In genomic region chr2:206765242-206766056, GRCh38 we compare ENCODE assay signal across 8 cellular contexts. TPM values are rescaled to one million over a fixed set of nuclear protein-coding genes. Genes with fewer than 3 reads are reported as not detected.
A peak's percentile ranks its signal among the peaks of the same experiment; 100 is the strongest.
DNase-seq lines count a peak whose midpoint lies in the region; ATAC-seq, FAIRE-seq and TF ChIP-seq lines count a peak whose summit lies in the region.

Gene FASTKD2 (plus strand): TSS chr2:206765606. CDS start chr2:206766694, 1,088 bp downstream.
Gene MDH1B (minus strand): TSS chr2:206765328. CDS start chr2:206765271, 57 bp downstream.

- no peaks in the 10 kb centered on the region for H3K27me3 ChIP-seq in naive thymus-derived CD4-positive, alpha-beta T cell (ENCODE audit: control insufficient read depth in 2 of 2, insufficient read depth in 2 of 2, low read length in 2 of 2)

- peaks cover 12 to 16% of the 10 kb centered on the region in 2 donors for H3K4me1 ChIP-seq in naive thymus-derived CD4-positive, alpha-beta T cell (ENCODE audit: control insufficient read depth in 2 of 2, insufficient read depth in 2 of 2, low read length in 2 of 2)

- POLR2A ChIA-PET in naive thymus-derived CD4-positive, alpha-beta T cell (lab: Charles Lee): interaction anchor here (0.6 to 2.3 kb wide), 12 partner anchors 9 to 862 kb away, joined by 3 to 13 read pairs (median 3); partner anchors contain the start of genes CREB1, INO80D, KLF7 and METTL21A

- H3K36me3 ChIP-seq in KOPT-K1 (ENCODE audit: insufficient read depth, low read length): peaks cover 36% of the 10 kb centered on the region
- H3K36me3 ChIP-seq in naive thymus-derived CD4-positive, alpha-beta T cell (ENCODE audit: control insufficient read depth in 2 of 3, insufficient read depth in 3 of 3, low read length in 3 of 3): peaks cover 0 to 5% (median 0%) of the 10 kb centered on the region in 3 experiments

- H3K36me3 Mint-ChIP-seq in naive thymus-derived CD4-positive, alpha-beta T cell: peaks cover 0 to 16% (median 11%) of the 10 kb centered on the region in 5 donors
- H3K36me3 Mint-ChIP-seq in stimulated activated memory B cell treated with anti-CD40 and anti-IgM and Interleukin-4, amounts not matched to agents 10 μg/mL and 1 μg/mL and 100 μg/mL, for 72 hours: peaks cover 21% of the 10 kb centered on the region

- no peaks in the 10 kb centered on the region for H3K9me3 ChIP-seq in KOPT-K1 (ENCODE audit: insufficient read depth, low read length, poor library complexity, severe bottlenecking)
- no peaks in the 10 kb centered on the region for H3K9me3 ChIP-seq in naive thymus-derived CD4-positive, alpha-beta T cell (ENCODE audit: control insufficient read depth in 2 of 3, low read length in 3 of 3)

- peaks cover 0 to 2% (median 0%) of the 10 kb centered on the region in 11 donors for H3K9me3 Mint-ChIP-seq in naive thymus-derived CD4-positive, alpha-beta T cell
- no peaks in the 10 kb centered on the region for H3K9me3 Mint-ChIP-seq in stimulated activated memory B cell treated with anti-CD40 and anti-IgM and Interleukin-4, amounts not matched to agents 10 μg/mL and 1 μg/mL and 100 μg/mL, for 72 hours

- peak; percentile 76 for FAIRE-seq in RCC 7860 (lab: Jason Lieb, UNC)

- CTCF ChIA-PET in naive thymus-derived CD4-positive, alpha-beta T cell (lab: Charles Lee): interaction anchor here (0.9 kb wide), 1 partner anchor 783 kb away, joined by 3 read pairs; no protein-coding TSS in a partner anchor

- TF ChIP-seq CTCF in fibroblast of mammary gland (conservative IDR thresholded peaks at IDR 0.05; ENCODE audit: control insufficient read depth, insufficient read depth, low read depth, low read length): no peak

- peak; percentile 91 for ATAC-seq in GM21786 (IDR thresholded peaks at IDR 0.05; ENCODE audit: unreplicated experiment)
- ATAC-seq in naive thymus-derived CD4-positive, alpha-beta T cell: peak; percentile 93
- ATAC-seq in stimulated activated memory B cell treated with anti-CD40 and anti-IgM and Interleukin-4, amounts not matched to agents 10 μg/mL and 1 μg/mL and 100 μg/mL, for 72 hours: peak; percentile 96

- DNase-seq in DMS79 treated with DMSO at 0.1 percent for 48 hours (lab: John Stamatoyannopoulos, UW) (peak; percentile 99), RCC 7860 (ENCODE audit: low spot score) (peak; percentile 88), fibroblast of mammary gland (ENCODE audit: low read depth) (peak; percentile 96)
- DNase-seq in activated T-helper 1 cell treated with anti-CD3 and anti-CD28 coated beads, Interleukin-2, amount 50 U/mL, for 16 hours (ENCODE audit: low read depth in 1 of 2, low spot score in 1 of 2): peak; percentile 56 to 73
- DNase-seq in naive thymus-derived CD4-positive, alpha-beta T cell: peak; percentile 62 to 91 (median 85)

- peaks cover 0 to 4% (median 0%) of the 10 kb centered on the region in 5 donors for H3K27me3 Mint-ChIP-seq in naive thymus-derived CD4-positive, alpha-beta T cell
- no peaks in the 10 kb centered on the region for H3K27me3 Mint-ChIP-seq in stimulated activated memory B cell treated with anti-CD40 and anti-IgM and Interleukin-4, amounts not matched to agents 10 μg/mL and 1 μg/mL and 100 μg/mL, for 72 hours

- H3K27ac Mint-ChIP-seq in naive thymus-derived CD4-positive, alpha-beta T cell: peak within 1 kb of the TSS; percentile 93 to 99 (median 97)
- H3K27ac Mint-ChIP-seq in stimulated activated memory B cell treated with anti-CD40 and anti-IgM and Interleukin-4, amounts not matched to agents 10 μg/mL and 1 μg/mL and 100 μg/mL, for 72 hours: peak within 1 kb of the TSS; percentile 92

- H3K4me1 Mint-ChIP-seq in naive thymus-derived CD4-positive, alpha-beta T cell: peaks cover 13 to 46% (median 41%) of the 10 kb centered on the region in 7 donors
- H3K4me1 Mint-ChIP-seq in stimulated activated memory B cell treated with anti-CD40 and anti-IgM and Interleukin-4, amounts not matched to agents 10 μg/mL and 1 μg/mL and 100 μg/mL, for 72 hours: peaks cover 29% of the 10 kb centered on the region

- H3K27ac ChIP-seq in KOPT-K1 (ENCODE audit: low read depth, low read length, poor library complexity, severe bottlenecking): peak within 1 kb of the TSS; percentile 79
- peak within 1 kb of the TSS; percentile 95 for H3K27ac ChIP-seq in naive thymus-derived CD4-positive, alpha-beta T cell (ENCODE audit: low read depth, low read length)

- intact Hi-C loops in naive thymus-derived CD4-positive, alpha-beta T cell (cut with micrococcal nuclease): loop anchor here (1.0 to 10.0 kb wide), 16 partner anchors 15 to 1502 kb away; partner anchors contain the start of genes CCNYL1 (in 2 of the 2), CREB1 (in 2 of the 2), EEF1B2 (in 2 of the 2) and INO80D (in 2 of the 2)

- H3K4me3 ChIP-seq in fibroblast of mammary gland (ENCODE audit: control insufficient read depth, low read depth, low read length): peak within 1 kb of the TSS; percentile 86
- H3K4me3 ChIP-seq in naive thymus-derived CD4-positive, alpha-beta T cell (ENCODE audit: low read length): peak within 1 kb of the TSS; percentile 70

- H3K4me3 Mint-ChIP-seq in naive thymus-derived CD4-positive, alpha-beta T cell: peak within 1 kb of the TSS in 8 of 10 donors; percentile 89 to 96 (median 94)
- H3K4me3 Mint-ChIP-seq in stimulated activated memory B cell treated with anti-CD40 and anti-IgM and Interleukin-4, amounts not matched to agents 10 μg/mL and 1 μg/mL and 100 μg/mL, for 72 hours: peak within 1 kb of the TSS; percentile 89

RNA-seq across cellular contexts. Expression of gene FASTKD2, which starts in this region (rescaled TPM):
- 10 to 100 TPM; 16.5 to 31.9 (median 24.5) TPM for total RNA-seq in naive thymus-derived CD4-positive, alpha-beta T cell
- 10 to 100 TPM; 26.0 to 29.5 TPM for polyA plus RNA-seq in naive thymus-derived CD4-positive, alpha-beta T cell

RNA-seq across cellular contexts. Expression of gene MDH1B, which starts in this region (rescaled TPM):
- under 1 TPM in 4 of 5 experiments, not detected in 1; 0.17 to 0.54 (median 0.24) TPM for total RNA-seq in naive thymus-derived CD4-positive, alpha-beta T cell
- under 1 TPM in 1 of 2 donors, not detected in 1; 0.12 TPM for polyA plus RNA-seq in naive thymus-derived CD4-positive, alpha-beta T cell

Comparison
In these comparisons a context has a peak if more than half of its experiments do, and no peak if none do; other contexts are left out.
1. Peak in every context shown above with its lines: DNase-seq, ATAC-seq, H3K4me3 ChIP-seq and H3K27ac ChIP-seq.